In the genomic region with DNA sequence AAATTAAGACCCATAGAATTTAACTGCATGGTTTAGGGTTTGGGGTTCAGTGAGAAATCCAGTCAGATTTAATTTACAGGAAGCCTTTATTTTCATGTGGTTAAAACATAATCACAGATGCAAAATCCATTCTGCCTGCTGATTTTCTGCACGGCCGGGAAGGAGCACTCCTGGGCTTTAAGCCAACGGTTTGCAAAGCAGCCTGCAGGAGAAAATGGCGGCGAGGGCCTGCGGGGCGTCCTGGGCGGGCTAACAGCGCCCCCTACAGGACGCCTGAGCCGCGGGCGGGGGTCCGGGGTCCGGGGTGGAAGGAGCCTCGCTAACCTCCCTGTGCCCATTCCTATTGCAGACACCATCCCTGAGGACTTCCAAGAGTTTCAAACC, we compare ENCODE assay signal across 8 cellular contexts. TPM values are rescaled to one million over a fixed set of nuclear protein-coding genes. Genes with fewer than 3 reads are reported as not detected.
DNase-seq lines count a peak whose midpoint lies in the region; ATAC-seq and TF ChIP-seq lines count a peak whose summit lies in the region.

No MANE protein-coding gene starts in this region.

- H3K27me3 Mint-ChIP-seq in T-helper 2 cell treated with Interferon-gamma antibody and Interleukin-4, amounts not matched to agents 5 μg/mL and 100 μg/mL, for 36 hours (ENCODE audit: low read depth): peaks cover 2% of the 10 kb centered on the region

- no peak for TF ChIP-seq POLR2A in NB4 (IDR thresholded peaks at IDR 0.05; ENCODE audit: extremely low read depth, insufficient read length)
- no peak for TF ChIP-seq POLR2A in breast epithelium (IDR thresholded peaks at IDR 0.05)

- peak overlapping the region; percentile 80 for H3K4me3 Mint-ChIP-seq in T-helper 2 cell treated with Interferon-gamma antibody and Interleukin-4, amounts not matched to agents 5 μg/mL and 100 μg/mL, for 36 hours

- no peaks in the 10 kb centered on the region for H3K4me1 ChIP-seq in breast epithelium

- TF ChIP-seq CTCF in NB4 (IDR thresholded peaks at IDR 0.05; ENCODE audit: low read depth, low read length) (peak; percentile 46), breast epithelium (IDR thresholded peaks at IDR 0.05) (peak in 2 of 3 donors; percentile 61 to 74)

- H3K27ac ChIP-seq in breast epithelium: peak overlapping the region; percentile 71 to 78

- H3K36me3 ChIP-seq in breast epithelium: no peaks in the 10 kb centered on the region

- H3K9me3 Mint-ChIP-seq in T-helper 2 cell treated with Interferon-gamma antibody and Interleukin-4, amounts not matched to agents 5 μg/mL and 100 μg/mL, for 36 hours: no peaks in the 10 kb centered on the region

- H3K4me3 ChIP-seq in NB4 (ENCODE audit: low read depth, low read length) (no peak overlapping the region), breast epithelium (peak overlapping the region; percentile 25 to 61 (median 47))

- peaks cover 10% of the 10 kb centered on the region for H3K4me1 Mint-ChIP-seq in T-helper 2 cell treated with Interferon-gamma antibody and Interleukin-4, amounts not matched to agents 5 μg/mL and 100 μg/mL, for 36 hours (ENCODE audit: low read depth)

- H3K36me3 Mint-ChIP-seq in T-helper 2 cell treated with Interferon-gamma antibody and Interleukin-4, amounts not matched to agents 5 μg/mL and 100 μg/mL, for 36 hours (ENCODE audit: low read depth): no peaks in the 10 kb centered on the region

- DNase-seq in EH (ENCODE audit: low read depth) (peak; percentile 73), NB4 (ENCODE audit: low read depth) (peak; percentile 66), breast epithelium (ENCODE audit: low spot score in 2 of 2) (peak; percentile 24 to 80), islet precursor cell (peak; percentile 82)
- DNase-seq in T-helper 2 cell treated with Interferon-gamma antibody and Interleukin-4, amounts not matched to agents 5 μg/mL and 100 μg/mL, for 36 hours (ENCODE audit: low spot score): peak; percentile 65
- peak; percentile 57 for DNase-seq in stimulated activated CD4-positive, alpha-beta T cell treated with anti-CD3 and anti-CD28 coated beads, Interleukin-12 subunit alpha, Interleukin-12 subunit beta, amount 100 ng/mL, for 4 hours

- H3K9me3 ChIP-seq in breast epithelium: no peaks in the 10 kb centered on the region

- H3K27me3 ChIP-seq in breast epithelium: no peaks in the 10 kb centered on the region

- ATAC-seq in GM21723 (IDR thresholded peaks at IDR 0.05; ENCODE audit: unreplicated experiment): no peak
- ATAC-seq in GM19463 (IDR thresholded peaks at IDR 0.05; ENCODE audit: unreplicated experiment): no peak

- peak overlapping the region; percentile 81 for H3K27ac Mint-ChIP-seq in T-helper 2 cell treated with Interferon-gamma antibody and Interleukin-4, amounts not matched to agents 5 μg/mL and 100 μg/mL, for 36 hours

- intact Hi-C loops in breast epithelium (cut with DNase I; ENCODE audit: low total_unique reads): no loop called here

RNA-seq across cellular contexts. Expression of gene THBS4, which starts 47.6 kb away (rescaled TPM):
- 1 to 10 TPM; 2.0 to 6.0 (median 3.5) TPM for total RNA-seq in breast epithelium
